8 cellular contexts compared by ENCODE assay signal in genomic region chr17:73644145-73645049, GRCh38. TPM values are rescaled to one million over a fixed set of nuclear protein-coding genes. Genes with fewer than 3 reads are reported as not detected.
A peak's percentile ranks its signal among the peaks of the same experiment; 100 is the strongest.
DNase-seq lines count a peak whose midpoint lies in the region; ATAC-seq and TF ChIP-seq lines count a peak whose summit lies in the region.

SDK2 (minus strand) TSS chr17:73644445; CDS start chr17:73644088, 357 bp downstream.

- WGBS in spleen, 5 donors: 0 to 2% (median 1%) methylated on average over 49 to 105 of the region's 105 CpGs

- H3K36me3 ChIP-seq in spleen: no peaks in the 10 kb centered on the region

- TF ChIP-seq POLR2A in spleen (IDR thresholded peaks at IDR 0.05): no peak

- H3K9me3 Mint-ChIP-seq in activated CD4-positive, alpha-beta T cell treated with anti-CD3 and anti-CD28 coated beads for 36 hours (ENCODE audit: low read depth): no peaks in the 10 kb centered on the region
- H3K9me3 Mint-ChIP-seq in activated naive CD8-positive, alpha-beta T cell treated with anti-CD3 and anti-CD28 coated beads, Interleukin-2, amount 50 U/mL, for 24 hours: no peaks in the 10 kb centered on the region

- no peak for TF ChIP-seq CTCF in spleen (IDR thresholded peaks at IDR 0.05 in 8 of 11, conservative IDR thresholded peaks at IDR 0.05 in 3 of 11)

- POLR2A ChIA-PET in activated CD4-positive, alpha-beta T cell treated with anti-CD3 and anti-CD28 coated beads for 36 hours (lab: Charles Lee): no interaction called here

- intact Hi-C loops in activated CD4-positive, alpha-beta T cell treated with anti-CD3 and anti-CD28 coated beads for 36 hours (cut with DNase I, micrococcal nuclease): loop anchor here (1.0 to 10.0 kb wide), 6 partner anchors 63 to 533 kb away; no protein-coding TSS in a partner anchor
- intact Hi-C loops in spleen (cut with DNase I; ENCODE audit: low total_unique reads): no loop called here

- H3K27me3 ChIP-seq in spleen (replicated peaks in 1 of 7): peaks cover 0 to 74% (median 28%) of the 10 kb centered on the region in 7 donors

- H3K36me3 Mint-ChIP-seq in activated CD4-positive, alpha-beta T cell treated with anti-CD3 and anti-CD28 coated beads for 36 hours (ENCODE audit: low read depth): no peaks in the 10 kb centered on the region
- H3K36me3 Mint-ChIP-seq in activated naive CD8-positive, alpha-beta T cell treated with anti-CD3 and anti-CD28 coated beads, Interleukin-2, amount 50 U/mL, for 24 hours (ENCODE audit: low read depth): no peaks in the 10 kb centered on the region

- H3K4me3 ChIP-seq in spleen: peak within 1 kb of the TSS; percentile 54 to 76 (median 64)

- H3K4me1 Mint-ChIP-seq in activated CD4-positive, alpha-beta T cell treated with anti-CD3 and anti-CD28 coated beads for 36 hours: peaks cover 14% of the 10 kb centered on the region
- H3K4me1 Mint-ChIP-seq in activated naive CD8-positive, alpha-beta T cell treated with anti-CD3 and anti-CD28 coated beads, Interleukin-2, amount 50 U/mL, for 24 hours: peaks cover 22% of the 10 kb centered on the region

- H3K27ac ChIP-seq in spleen: peak within 1 kb of the TSS; percentile 13 to 76 (median 66)

- H3K4me1 ChIP-seq in spleen: peaks cover 13 to 68% (median 38%) of the 10 kb centered on the region in 6 donors

- ATAC-seq in activated CD4-positive, alpha-beta T cell treated with anti-CD3 and anti-CD28 coated beads for 36 hours: no peak
- no peak for ATAC-seq in activated naive CD8-positive, alpha-beta T cell treated with anti-CD3 and anti-CD28 coated beads, Interleukin-2, amount 50 U/mL, for 24 hours
- ATAC-seq in HG02588 (IDR thresholded peaks at IDR 0.05; ENCODE audit: unreplicated experiment) (no peak), HG03571 (IDR thresholded peaks at IDR 0.05; ENCODE audit: unreplicated experiment) (no peak)

- H3K27me3 Mint-ChIP-seq in activated CD4-positive, alpha-beta T cell treated with anti-CD3 and anti-CD28 coated beads for 36 hours: peaks cover 12% of the 10 kb centered on the region
- H3K27me3 Mint-ChIP-seq in activated naive CD8-positive, alpha-beta T cell treated with anti-CD3 and anti-CD28 coated beads, Interleukin-2, amount 50 U/mL, for 24 hours: peaks cover 7% of the 10 kb centered on the region

- no peak within 1 kb of the TSS for H3K27ac Mint-ChIP-seq in activated CD4-positive, alpha-beta T cell treated with anti-CD3 and anti-CD28 coated beads for 36 hours
- peak within 1 kb of the TSS; percentile 56 for H3K27ac Mint-ChIP-seq in activated naive CD8-positive, alpha-beta T cell treated with anti-CD3 and anti-CD28 coated beads, Interleukin-2, amount 50 U/mL, for 24 hours

- no peaks in the 10 kb centered on the region for H3K9me3 ChIP-seq in spleen

- H3K4me3 Mint-ChIP-seq in activated CD4-positive, alpha-beta T cell treated with anti-CD3 and anti-CD28 coated beads for 36 hours: peak within 1 kb of the TSS; percentile 70
- peak within 1 kb of the TSS; percentile 77 for H3K4me3 Mint-ChIP-seq in activated naive CD8-positive, alpha-beta T cell treated with anti-CD3 and anti-CD28 coated beads, Interleukin-2, amount 50 U/mL, for 24 hours

- CTCF ChIA-PET in activated CD4-positive, alpha-beta T cell treated with anti-CD3 and anti-CD28 coated beads for 36 hours (lab: Charles Lee): interaction anchor here (0.5 to 1.5 kb wide), 5 partner anchors 12 to 342 kb away, joined by 3 to 5 read pairs (median 3); no protein-coding TSS in a partner anchor

- peak; percentile 22 for DNase-seq in activated CD4-positive, alpha-beta T cell treated with anti-CD3 and anti-CD28 coated beads for 36 hours
- no peak for DNase-seq in activated CD4-positive, alpha-beta T cell treated with anti-CD3 and anti-CD28 coated beads for 48 hours
- DNase-seq in activated naive CD8-positive, alpha-beta T cell treated with anti-CD3 and anti-CD28 coated beads, Interleukin-2, amount 50 U/mL, for 24 hours: peak; percentile 13
- DNase-seq in iPS-NIHi7 (ENCODE audit: extremely low spot score) (peak; percentile 41), spleen (no peak), middle frontal gyrus (ENCODE audit: extremely low spot score, low spot score) (no peak)

RNA-seq across cellular contexts. Expression of gene SDK2, which starts in this region (rescaled TPM):
- total RNA-seq in activated CD4-positive, alpha-beta T cell treated with anti-CD3 and anti-CD28 coated beads for 36 hours: under 1 TPM; 0.23 to 0.27 TPM
- 10 to 100 TPM in 5 of 7 donors, 1 to 10 TPM in 2; 9.2 to 16.5 (median 10.8) TPM for total RNA-seq in spleen
- polyA plus RNA-seq in spleen: under 1 TPM; 0.86 to 1.00 (median 0.96) TPM

Comparison
In these comparisons a context has a peak if more than half of its experiments do, and no peak if none do; other contexts are left out.
1. RNA of gene SDK2 (total RNA-seq): 9.2 to 16.5 TPM in spleen; 0.23 to 0.27 TPM in activated CD4-positive, alpha-beta T cell treated with anti-CD3 and anti-CD28 coated beads for 36 hours; every median in the first group is over 4 times any median in the second.
2. Peak in DNase-seq in activated CD4-positive, alpha-beta T cell treated with anti-CD3 and anti-CD28 coated beads for 36 hours; RNA of the gene not detected or under 1 TPM.
3. DNase-seq: peak in activated naive CD8-positive, alpha-beta T cell treated with anti-CD3 and anti-CD28 coated beads, Interleukin-2, amount 50 U/mL, for 24 hours (single experiment) and iPS-NIHi7 (single experiment); none in activated CD4-positive, alpha-beta T cell treated with anti-CD3 and anti-CD28 coated beads for 48 hours (single experiment), spleen (single experiment) and middle frontal gyrus (single experiment).